ENCODE assay signal across 1 cellular context in genomic region chr11:79026803-79027445, GRCh38.
TF ChIP-seq lines count a peak whose summit lies in the region.

No MANE protein-coding gene starts in this region.

TF ChIP-seq in GM12878, 131 proteins besides CTCF, POLR2A, EP300 and RAD21 (continued from another document):
- no peak for TF ChIP-seq CEBPB (IDR thresholded peaks at IDR 0.05; ENCODE audit: borderline replicate concordance in 1 of 2, low read depth in 2 of 2, low read length in 2 of 2)
- no peak for TF ChIP-seq POLR2AphosphoS5 (IDR thresholded peaks at IDR 0.05; ENCODE audit: low read length)
- TF ChIP-seq, protein P1, sequence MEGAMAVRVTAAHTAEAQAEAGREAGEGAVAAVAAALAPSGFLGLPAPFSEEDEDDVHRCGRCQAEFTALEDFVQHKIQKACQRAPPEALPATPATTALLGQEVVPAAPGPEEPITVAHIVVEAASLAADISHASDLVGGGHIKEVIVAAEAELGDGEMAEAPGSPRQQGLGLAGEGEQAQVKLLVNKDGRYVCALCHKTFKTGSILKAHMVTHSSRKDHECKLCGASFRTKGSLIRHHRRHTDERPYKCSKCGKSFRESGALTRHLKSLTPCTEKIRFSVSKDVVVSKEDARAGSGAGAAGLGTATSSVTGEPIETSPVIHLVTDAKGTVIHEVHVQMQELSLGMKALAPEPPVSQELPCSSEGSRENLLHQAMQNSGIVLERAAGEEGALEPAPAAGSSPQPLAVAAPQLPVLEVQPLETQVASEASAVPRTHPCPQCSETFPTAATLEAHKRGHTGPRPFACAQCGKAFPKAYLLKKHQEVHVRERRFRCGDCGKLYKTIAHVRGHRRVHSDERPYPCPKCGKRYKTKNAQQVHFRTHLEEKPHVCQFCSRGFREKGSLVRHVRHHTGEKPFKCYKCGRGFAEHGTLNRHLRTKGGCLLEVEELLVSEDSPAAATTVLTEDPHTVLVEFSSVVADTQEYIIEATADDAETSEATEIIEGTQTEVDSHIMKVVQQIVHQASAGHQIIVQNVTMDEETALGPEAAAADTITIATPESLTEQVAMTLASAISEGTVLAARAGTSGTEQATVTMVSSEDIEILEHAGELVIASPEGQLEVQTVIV (IDR thresholded peaks at IDR 0.05; ENCODE audit: borderline replicate concordance, partially characterized antibody): no peak
- TF ChIP-seq, protein P2, sequence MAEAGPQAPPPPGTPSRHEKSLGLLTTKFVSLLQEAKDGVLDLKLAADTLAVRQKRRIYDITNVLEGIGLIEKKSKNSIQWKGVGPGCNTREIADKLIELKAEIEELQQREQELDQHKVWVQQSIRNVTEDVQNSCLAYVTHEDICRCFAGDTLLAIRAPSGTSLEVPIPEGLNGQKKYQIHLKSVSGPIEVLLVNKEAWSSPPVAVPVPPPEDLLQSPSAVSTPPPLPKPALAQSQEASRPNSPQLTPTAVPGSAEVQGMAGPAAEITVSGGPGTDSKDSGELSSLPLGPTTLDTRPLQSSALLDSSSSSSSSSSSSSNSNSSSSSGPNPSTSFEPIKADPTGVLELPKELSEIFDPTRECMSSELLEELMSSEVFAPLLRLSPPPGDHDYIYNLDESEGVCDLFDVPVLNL (IDR thresholded peaks at IDR 0.05; ENCODE audit: low read depth, low read length): no peak
- TF ChIP-seq BACH1 (IDR thresholded peaks at IDR 0.05; ENCODE audit: borderline replicate concordance): no peak
- peak; percentile 29; the same call in 1 of the 2 replicates for TF ChIP-seq MTA2 (IDR thresholded peaks at IDR 0.05; ENCODE audit: low read depth)
- no peak for TF ChIP-seq SMC3 (IDR thresholded peaks at IDR 0.05; ENCODE audit: borderline replicate concordance, low read length)
- TF ChIP-seq SMAD5 (IDR thresholded peaks at IDR 0.05; ENCODE audit: low read depth): no peak
- peak in 1 of 2 experiments; percentile 51; a peak in 1 of 4 replicates for TF ChIP-seq IKZF2 (IDR thresholded peaks at IDR 0.05)
- TF ChIP-seq, protein P3, sequence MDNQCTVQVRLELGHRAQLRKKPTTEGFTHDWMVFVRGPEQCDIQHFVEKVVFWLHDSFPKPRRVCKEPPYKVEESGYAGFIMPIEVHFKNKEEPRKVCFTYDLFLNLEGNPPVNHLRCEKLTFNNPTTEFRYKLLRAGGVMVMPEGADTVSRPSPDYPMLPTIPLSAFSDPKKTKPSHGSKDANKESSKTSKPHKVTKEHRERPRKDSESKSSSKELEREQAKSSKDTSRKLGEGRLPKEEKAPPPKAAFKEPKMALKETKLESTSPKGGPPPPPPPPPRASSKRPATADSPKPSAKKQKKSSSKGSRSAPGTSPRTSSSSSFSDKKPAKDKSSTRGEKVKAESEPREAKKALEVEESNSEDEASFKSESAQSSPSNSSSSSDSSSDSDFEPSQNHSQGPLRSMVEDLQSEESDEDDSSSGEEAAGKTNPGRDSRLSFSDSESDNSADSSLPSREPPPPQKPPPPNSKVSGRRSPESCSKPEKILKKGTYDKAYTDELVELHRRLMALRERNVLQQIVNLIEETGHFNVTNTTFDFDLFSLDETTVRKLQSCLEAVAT (IDR thresholded peaks at IDR 0.05): 0 out of 2 replicates have a peak, but pooled peaks have one; percentile 47
- TF ChIP-seq EZH2 (IDR thresholded peaks at IDR 0.05; ENCODE audit: borderline replicate concordance, control insufficient read depth, low read depth, low read length): no peak
- TF ChIP-seq RCOR1 (conservative IDR thresholded peaks at IDR 0.05; ENCODE audit: low read depth, low read length): no peak
- TF ChIP-seq, protein P4, sequence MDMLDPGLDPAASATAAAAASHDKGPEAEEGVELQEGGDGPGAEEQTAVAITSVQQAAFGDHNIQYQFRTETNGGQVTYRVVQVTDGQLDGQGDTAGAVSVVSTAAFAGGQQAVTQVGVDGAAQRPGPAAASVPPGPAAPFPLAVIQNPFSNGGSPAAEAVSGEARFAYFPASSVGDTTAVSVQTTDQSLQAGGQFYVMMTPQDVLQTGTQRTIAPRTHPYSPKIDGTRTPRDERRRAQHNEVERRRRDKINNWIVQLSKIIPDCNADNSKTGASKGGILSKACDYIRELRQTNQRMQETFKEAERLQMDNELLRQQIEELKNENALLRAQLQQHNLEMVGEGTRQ (IDR thresholded peaks at IDR 0.05; ENCODE audit: borderline replicate concordance, low read depth, low read length): no peak
- no peak for TF ChIP-seq CHD4 (IDR thresholded peaks at IDR 0.05)
- no peak for TF ChIP-seq MAX (IDR thresholded peaks at IDR 0.05; ENCODE audit: low read depth, low read length)
- TF ChIP-seq, protein P5, sequence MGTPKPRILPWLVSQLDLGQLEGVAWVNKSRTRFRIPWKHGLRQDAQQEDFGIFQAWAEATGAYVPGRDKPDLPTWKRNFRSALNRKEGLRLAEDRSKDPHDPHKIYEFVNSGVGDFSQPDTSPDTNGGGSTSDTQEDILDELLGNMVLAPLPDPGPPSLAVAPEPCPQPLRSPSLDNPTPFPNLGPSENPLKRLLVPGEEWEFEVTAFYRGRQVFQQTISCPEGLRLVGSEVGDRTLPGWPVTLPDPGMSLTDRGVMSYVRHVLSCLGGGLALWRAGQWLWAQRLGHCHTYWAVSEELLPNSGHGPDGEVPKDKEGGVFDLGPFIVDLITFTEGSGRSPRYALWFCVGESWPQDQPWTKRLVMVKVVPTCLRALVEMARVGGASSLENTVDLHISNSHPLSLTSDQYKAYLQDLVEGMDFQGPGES (IDR thresholded peaks at IDR 0.05): no peak
- no peak for TF ChIP-seq CBX3 (IDR thresholded peaks at IDR 0.05; ENCODE audit: borderline replicate concordance, low read depth)
- no peak for TF ChIP-seq KDM1A (IDR thresholded peaks at IDR 0.05; ENCODE audit: borderline replicate concordance)
- no peak for TF ChIP-seq RBBP5 (conservative IDR thresholded peaks at IDR 0.05)
- TF ChIP-seq NFYA (IDR thresholded peaks at IDR 0.05; ENCODE audit: borderline replicate concordance, low read depth, low read length): no peak
- TF ChIP-seq SREBF1 (IDR thresholded peaks at IDR 0.05; ENCODE audit: low read length): no peak
- no peak for TF ChIP-seq RAD51 (IDR thresholded peaks at IDR 0.05)
- TF ChIP-seq POU2F2 (IDR thresholded peaks at IDR 0.05; ENCODE audit: borderline replicate concordance, low read depth, low read length): no peak
